In the genomic region with DNA sequence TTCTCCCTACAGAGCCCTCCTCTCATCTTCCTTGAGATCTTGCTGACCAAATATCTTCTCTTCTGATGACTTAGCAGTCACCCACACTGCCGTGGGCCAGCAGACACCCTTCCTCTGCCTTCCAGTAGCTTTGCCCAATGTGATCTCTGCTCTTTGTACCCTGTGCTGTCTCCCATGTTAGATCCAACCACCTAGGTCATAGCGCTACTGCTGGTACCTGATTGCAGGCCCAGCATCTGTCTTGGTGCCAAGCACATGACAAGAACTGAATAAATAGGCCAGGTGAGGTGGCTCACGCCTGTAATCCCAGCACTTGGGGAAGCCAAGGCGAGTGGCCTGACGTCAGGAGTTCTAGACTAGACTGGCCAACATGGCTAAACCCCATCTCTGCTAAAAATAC, we compare ENCODE assay signal across 27 cellular contexts.
"Had no signal": no experiment of that assay in that cellular context is flagged by ENCODE, and none has a peak within 500 bp of the region (broad histone marks: within the 10 kb centered on the region; RNA-seq: fewer than 3 reads in every experiment).

No MANE protein-coding gene starts in this region.

- H3K27me3 Mint-ChIP-seq: activated CD4-positive, alpha-beta T cell treated with anti-CD3 and anti-CD28 coated beads, Interleukin-2, amount 10 ng/mL, durations not matched to agents 7 days and 5 days; activated naive CD8-positive, alpha-beta T cell; activated T-helper 17 cell treated with anti-CD3 and anti-CD28 coated beads, Interleukin-2, amount 50 U/mL, for 72 hours; central memory CD8-positive, alpha-beta T cell had no signal

- H3K36me3 ChIP-seq: brain microvascular endothelial cell, esophagus squamous epithelium, gastroesophageal sphincter had no signal

- H3K27me3 ChIP-seq: brain microvascular endothelial cell, dorsolateral prefrontal cortex, esophagus squamous epithelium, gastroesophageal sphincter had no signal

- H3K4me3 Mint-ChIP-seq: activated CD4-positive, alpha-beta memory T cell treated with anti-CD3 and anti-CD28 coated beads, Interleukin-2, amount 10 ng/mL, durations not matched to agents 7 days and 5 days; activated CD4-positive, alpha-beta T cell treated with anti-CD3 and anti-CD28 coated beads, Interleukin-2, amount 10 ng/mL, durations not matched to agents 7 days and 5 days; activated naive CD8-positive, alpha-beta T cell; activated T-cell treated with anti-CD3 and anti-CD28 coated beads, Interleukin-2, amount 50 U/mL, for 4 hours; activated T-helper 17 cell treated with anti-CD3 and anti-CD28 coated beads, Interleukin-2, amount 50 U/mL, for 72 hours; central memory CD8-positive, alpha-beta T cell; dendritic cell treated with granulocyte-macrophage colony-stimulating factor and Interleukin-4, amounts not matched to agents 40 ng/mL and 50 ng/mL, for 4 days; endodermal cell had no signal

- H3K9me3 Mint-ChIP-seq: activated CD4-positive, alpha-beta memory T cell treated with anti-CD3 and anti-CD28 coated beads, Interleukin-2, amount 10 ng/mL, durations not matched to agents 7 days and 5 days; activated CD4-positive, alpha-beta T cell treated with anti-CD3 and anti-CD28 coated beads, Interleukin-2, amount 10 ng/mL, durations not matched to agents 7 days and 5 days; activated T-cell treated with anti-CD3 and anti-CD28 coated beads, Interleukin-2, amount 50 U/mL, for 4 hours; activated T-helper 17 cell treated with anti-CD3 and anti-CD28 coated beads, Interleukin-2, amount 50 U/mL, for 72 hours; central memory CD8-positive, alpha-beta T cell; dendritic cell treated with granulocyte-macrophage colony-stimulating factor and Interleukin-4, amounts not matched to agents 40 ng/mL and 50 ng/mL, for 4 days; endodermal cell had no signal

- H3K27ac Mint-ChIP-seq: activated CD4-positive, alpha-beta memory T cell treated with anti-CD3 and anti-CD28 coated beads, Interleukin-2, amount 10 ng/mL, durations not matched to agents 7 days and 5 days; activated CD4-positive, alpha-beta T cell treated with anti-CD3 and anti-CD28 coated beads, Interleukin-2, amount 10 ng/mL, durations not matched to agents 7 days and 5 days; activated naive CD8-positive, alpha-beta T cell; activated T-helper 17 cell treated with anti-CD3 and anti-CD28 coated beads, Interleukin-2, amount 50 U/mL, for 72 hours; dendritic cell treated with granulocyte-macrophage colony-stimulating factor and Interleukin-4, amounts not matched to agents 40 ng/mL and 50 ng/mL, for 4 days; endodermal cell had no signal

- H3K27ac ChIP-seq: brain microvascular endothelial cell, coronary artery, dorsolateral prefrontal cortex, esophagus squamous epithelium, gastroesophageal sphincter had no signal

- H3K4me3 ChIP-seq: coronary artery, dorsolateral prefrontal cortex, esophagus squamous epithelium, gastroesophageal sphincter had no signal

- H3K36me3 Mint-ChIP-seq: activated naive CD8-positive, alpha-beta T cell had no signal

- DNase-seq: activated CD4-positive, alpha-beta memory T cell treated with anti-CD3 and anti-CD28 coated beads, Interleukin-2, amount 10 ng/mL, durations not matched to agents 7 days and 5 days; activated CD4-positive, alpha-beta T cell treated with anti-CD3 and anti-CD28 coated beads for 1 hour; activated CD4-positive, alpha-beta T cell treated with anti-CD3 and anti-CD28 coated beads for 4 hours; activated CD4-positive, alpha-beta T cell treated with anti-CD3 and anti-CD28 coated beads, Interleukin-2, amount 10 ng/mL, durations not matched to agents 7 days and 5 days; activated CD4-positive, alpha-beta T cell treated with anti-CD3 and anti-CD28 coated beads, Interleukin-2, amount 50 U/mL, for 4 hours; activated CD8-positive, alpha-beta memory T cell treated with anti-CD3 and anti-CD28 coated beads for 24 hours; activated effector memory CD4-positive, alpha-beta T cell treated with Interleukin-2 at 50 U/mL for 16 hours; activated gamma-delta T cell treated with Interleukin-2 at 50 U/mL for 16 hours; activated naive CD4-positive, alpha-beta T cell treated with anti-CD3 and anti-CD28 coated beads, Interleukin-2, amount 50 U/mL, for 16 hours; activated naive CD4-positive, alpha-beta T cell treated with Interleukin-2 at 50 U/mL for 16 hours; activated T-cell treated with anti-CD3 and anti-CD28 coated beads, Interleukin-2, amount 50 U/mL, for 4 hours; amniotic stem cell; anterior cingulate cortex; brain microvascular endothelial cell; dorsolateral prefrontal cortex; effector memory CD4-positive, alpha-beta T cell; endodermal cell; erythroblast; esophagus squamous epithelium; foreskin melanocyte; T-helper 2 cell had no signal

- ATAC-seq: activated T-cell treated with anti-CD3 and anti-CD28 coated beads, Interleukin-2, amount 50 U/mL, for 4 hours; activated T-helper 17 cell treated with anti-CD3 and anti-CD28 coated beads, Interleukin-2, amount 50 U/mL, for 72 hours; gastroesophageal sphincter had no signal

- H3K9me3 ChIP-seq: esophagus squamous epithelium, gastroesophageal sphincter had no signal
